In genomic region chr13:93244141-93244917, GRCh38 we compare ENCODE assay signal across 9 cellular contexts. TPM values are rescaled to one million over a fixed set of nuclear protein-coding genes. Genes with fewer than 3 reads are reported as not detected.
DNase-seq lines count a peak whose midpoint lies in the region; ATAC-seq, FAIRE-seq and TF ChIP-seq lines count a peak whose summit lies in the region.
"Had no signal": no experiment of that assay in that cellular context is flagged by ENCODE, and none has a peak within 500 bp of the region (broad histone marks: within the 10 kb centered on the region; RNA-seq: fewer than 3 reads in every experiment).

No MANE protein-coding gene starts in this region.

- intact Hi-C loops in OCI-LY7 (cut with micrococcal nuclease; ENCODE audit: unreplicated experiment): no loop called here

- H3K9me2 ChIP-seq in OCI-LY7 (ENCODE audit: insufficient read depth, low read length): no peaks in the 10 kb centered on the region

- no peak for ATAC-seq in HG03039 (IDR thresholded peaks at IDR 0.05; ENCODE audit: unreplicated experiment)
- no peak for ATAC-seq in GM21576 (IDR thresholded peaks at IDR 0.05; ENCODE audit: unreplicated experiment)

- no TSS peak for BruUV-seq in OCI-LY7 (replicated peaks; lab: Mats Ljungman, UMichigan)

- POLR2A ChIA-PET in OCI-LY7 (lab: Charles Lee): no interaction called here

- H4K20me1 ChIP-seq in OCI-LY7 (ENCODE audit: insufficient read depth, low read length): no peaks in the 10 kb centered on the region

- H3K4me1 ChIP-seq in OCI-LY7 (ENCODE audit: insufficient read depth, low read length, poor library complexity, severe bottlenecking): no peaks in the 10 kb centered on the region

- no peaks in the 10 kb centered on the region for H3K36me3 ChIP-seq in OCI-LY7 (ENCODE audit: insufficient read depth, low read length)

- CTCF ChIA-PET in OCI-LY7 (lab: Charles Lee; ENCODE audit: unreplicated experiment): no interaction called here

- no peak overlapping the region for H3K4me2 ChIP-seq in OCI-LY7 (ENCODE audit: low read length)

- H3K4me3 ChIP-seq in foreskin fibroblast (ENCODE audit: low read depth in 1 of 2, low read length in 2 of 2) (peak overlapping the region; percentile 27 to 35), OCI-LY7 (ENCODE audit: low read depth, low read length, poor library complexity, severe bottlenecking) (no peak overlapping the region)

- peak; percentile 42 for FAIRE-seq in RCC 7860 (lab: Jason Lieb, UNC)

- no peak overlapping the region for H3K27ac ChIP-seq in OCI-LY7 (ENCODE audit: low read depth, low read length, poor library complexity, severe bottlenecking)

- H3K79me2 ChIP-seq in OCI-LY7 (ENCODE audit: insufficient read depth, low read depth, low read length): no peaks in the 10 kb centered on the region

- DNase-seq in EL (peak; percentile 52), RCC 7860 (ENCODE audit: low spot score) (peak; percentile 68), foreskin fibroblast (peak; percentile 45 to 61), retina (peak; percentile 73), OCI-LY7 (ENCODE audit: low spot score) (no peak), NCI-H748 treated with DMSO at 0.1 percent for 48 hours (lab: John Stamatoyannopoulos, UW) (no peak)
- DNase-seq: activated CD4-positive, alpha-beta T cell treated with anti-CD3 and anti-CD28 coated beads, Interleukin-2, amount 50 U/mL, for 4 hours had no signal

- H2AFZ ChIP-seq in OCI-LY7 (ENCODE audit: low read length): no peak overlapping the region

- TF ChIP-seq CTCF in foreskin fibroblast (IDR thresholded peaks at IDR 0.05; ENCODE audit: low read depth, low read length): no peak
- no peak for TF ChIP-seq CTCF in OCI-LY7 (conservative IDR thresholded peaks at IDR 0.05; ENCODE audit: low read length)

- no peaks in the 10 kb centered on the region for H3K9me3 ChIP-seq in OCI-LY7 (ENCODE audit: low read length)

RNA-seq across cellular contexts. Expression of gene GPC6, which starts 17.7 kb away (rescaled TPM):
- total RNA-seq in OCI-LY7 (2014; rRNA removed; shearing (Covaris generic)): not detected in 2 replicates
- total RNA-seq in OCI-LY7 (2022): not detected in 2 replicates

Comparison
In these comparisons a context has a peak if more than half of its experiments do, and no peak if none do; other contexts are left out.
1. DNase-seq: peak in EL (single experiment), RCC 7860 (single experiment), foreskin fibroblast (2 of 2) and retina (single experiment); none in OCI-LY7 (single experiment) and NCI-H748 treated with DMSO at 0.1 percent for 48 hours (single experiment).